8 cellular contexts compared by ENCODE assay signal in genomic region chr9:68685770-68686169, GRCh38. TPM values are rescaled to one million over a fixed set of nuclear protein-coding genes. Genes with fewer than 3 reads are reported as not detected.
DNase-seq lines count a peak whose midpoint lies in the region; ATAC-seq and TF ChIP-seq lines count a peak whose summit lies in the region.

No MANE protein-coding gene starts in this region.

- in situ Hi-C loops in T47D (cut with HindIII; ENCODE audit: low pct_unique_long_range_greater_than_20kb, low sequenced_read_pairs): no loop called here

- no peak for TF ChIP-seq CTCF in vagina (IDR thresholded peaks at IDR 0.05)

- peak; percentile 85 for ATAC-seq in GM21723 (IDR thresholded peaks at IDR 0.05; ENCODE audit: unreplicated experiment)
- ATAC-seq in stimulated activated naive B cell treated with anti-CD40 and anti-IgM and Interleukin-4, amounts not matched to agents 10 μg/mL and 1 μg/mL and 100 μg/mL, for 72 hours (replicated peaks): peak; percentile 64 to 77

- CTCF ChIA-PET in activated naive CD4-positive, alpha-beta T cell treated with anti-CD3 and anti-CD28 coated beads, Interleukin-2, amount 10 ng/mL, durations not matched to agents 7 days and 5 days (lab: Charles Lee): interaction anchor here (0.9 to 1.6 kb wide), 5 partner anchors 16 to 314 kb away, joined by 3 to 9 read pairs (median 4); no protein-coding TSS in a partner anchor

- H3K9me3 Mint-ChIP-seq in activated naive CD4-positive, alpha-beta T cell treated with anti-CD3 and anti-CD28 coated beads, Interleukin-2, amount 10 ng/mL, durations not matched to agents 7 days and 5 days: no peaks in the 10 kb centered on the region
- peaks cover 5 to 7% of the 10 kb centered on the region in 2 donors for H3K9me3 Mint-ChIP-seq in stimulated activated naive B cell treated with anti-CD40 and anti-IgM and Interleukin-4, amounts not matched to agents 10 μg/mL and 1 μg/mL and 100 μg/mL, for 72 hours

- no peak for TF ChIP-seq POLR2A in vagina (IDR thresholded peaks at IDR 0.05)

- H3K4me3 Mint-ChIP-seq in activated naive CD4-positive, alpha-beta T cell treated with anti-CD3 and anti-CD28 coated beads, Interleukin-2, amount 10 ng/mL, durations not matched to agents 7 days and 5 days: no peak overlapping the region
- H3K4me3 Mint-ChIP-seq in stimulated activated naive B cell treated with anti-CD40 and anti-IgM and Interleukin-4, amounts not matched to agents 10 μg/mL and 1 μg/mL and 100 μg/mL, for 72 hours: no peak overlapping the region

- peaks cover 28% of the 10 kb centered on the region for H3K27me3 Mint-ChIP-seq in activated naive CD4-positive, alpha-beta T cell treated with anti-CD3 and anti-CD28 coated beads, Interleukin-2, amount 10 ng/mL, durations not matched to agents 7 days and 5 days
- no peaks in the 10 kb centered on the region for H3K27me3 Mint-ChIP-seq in stimulated activated naive B cell treated with anti-CD40 and anti-IgM and Interleukin-4, amounts not matched to agents 10 μg/mL and 1 μg/mL and 100 μg/mL, for 72 hours

- intact Hi-C loops in vagina (cut with DNase I): no loop called here

- H3K36me3 Mint-ChIP-seq in activated naive CD4-positive, alpha-beta T cell treated with anti-CD3 and anti-CD28 coated beads, Interleukin-2, amount 10 ng/mL, durations not matched to agents 7 days and 5 days: no peaks in the 10 kb centered on the region
- peaks cover 6 to 8% of the 10 kb centered on the region in 2 donors for H3K36me3 Mint-ChIP-seq in stimulated activated naive B cell treated with anti-CD40 and anti-IgM and Interleukin-4, amounts not matched to agents 10 μg/mL and 1 μg/mL and 100 μg/mL, for 72 hours

- H3K4me1 Mint-ChIP-seq in activated naive CD4-positive, alpha-beta T cell treated with anti-CD3 and anti-CD28 coated beads, Interleukin-2, amount 10 ng/mL, durations not matched to agents 7 days and 5 days: no peaks in the 10 kb centered on the region
- H3K4me1 Mint-ChIP-seq in stimulated activated naive B cell treated with anti-CD40 and anti-IgM and Interleukin-4, amounts not matched to agents 10 μg/mL and 1 μg/mL and 100 μg/mL, for 72 hours: peaks cover 23 to 27% of the 10 kb centered on the region in 2 donors

- H3K4me1 ChIP-seq in vagina: no peaks in the 10 kb centered on the region

- no peak overlapping the region for H3K27ac Mint-ChIP-seq in activated naive CD4-positive, alpha-beta T cell treated with anti-CD3 and anti-CD28 coated beads, Interleukin-2, amount 10 ng/mL, durations not matched to agents 7 days and 5 days
- H3K27ac Mint-ChIP-seq in stimulated activated naive B cell treated with anti-CD40 and anti-IgM and Interleukin-4, amounts not matched to agents 10 μg/mL and 1 μg/mL and 100 μg/mL, for 72 hours: peak overlapping the region; percentile 66

- no peaks in the 10 kb centered on the region for H3K9me3 ChIP-seq in vagina

- DNase-seq in activated naive CD4-positive, alpha-beta T cell treated with anti-CD3 and anti-CD28 coated beads, Interleukin-2, amount 10 ng/mL, durations not matched to agents 7 days and 5 days: peak; percentile 40
- no peak for DNase-seq in activated naive CD4-positive, alpha-beta T cell (lab: John Stamatoyannopoulos, UW)
- DNase-seq in LHCN-M2 (ENCODE audit: low read depth) (peak; percentile 8), T47D (ENCODE audit: low read depth in 1 of 2, low spot score in 1 of 2) (peak; percentile 7 to 49), NCI-H2171 treated with DMSO at 0.1 percent for 48 hours (lab: John Stamatoyannopoulos, UW) (no peak), vagina (ENCODE audit: extremely low spot score in 2 of 2) (no peak)
- peak; percentile 26 for DNase-seq in stimulated activated naive B cell treated with anti-CD40 and anti-IgM and Interleukin-4, amounts not matched to agents 10 μg/mL and 1 μg/mL and 100 μg/mL, for 72 hours

- no peak overlapping the region for H3K27ac ChIP-seq in vagina

- H3K4me3 ChIP-seq in vagina: no peak overlapping the region

- H3K27me3 ChIP-seq in vagina: no peaks in the 10 kb centered on the region

- no peaks in the 10 kb centered on the region for H3K36me3 ChIP-seq in vagina

RNA-seq across cellular contexts. Expression of gene PIP5K1B, which starts 19.3 kb away (rescaled TPM):
- total RNA-seq in LHCN-M2 (2014; rRNA removed) (not detected in 2 replicates), vagina (2.9 TPM)
- polyA plus RNA-seq in LHCN-M2 (2012): not detected

Comparison
In these comparisons a context has a peak if more than half of its experiments do, and no peak if none do; other contexts are left out.
1. DNase-seq: peak in activated naive CD4-positive, alpha-beta T cell treated with anti-CD3 and anti-CD28 coated beads, Interleukin-2, amount 10 ng/mL, durations not matched to agents 7 days and 5 days (single experiment), LHCN-M2 (single experiment), T47D (2 of 2) and stimulated activated naive B cell treated with anti-CD40 and anti-IgM and Interleukin-4, amounts not matched to agents 10 μg/mL and 1 μg/mL and 100 μg/mL, for 72 hours (single experiment); none in activated naive CD4-positive, alpha-beta T cell (0 of 4), NCI-H2171 treated with DMSO at 0.1 percent for 48 hours (single experiment) and vagina (0 of 2).